8 cellular contexts compared by ENCODE assay signal in genomic region chr1:183915634-183916510, GRCh38.
DNase-seq lines count a peak whose midpoint lies in the region; ATAC-seq and TF ChIP-seq lines count a peak whose summit lies in the region.

No MANE protein-coding gene starts in this region.

- no peaks in the 10 kb centered on the region for H3K27me3 ChIP-seq in lung (ENCODE audit: control insufficient read depth, insufficient read depth)

- in situ Hi-C loops in ACHN (cut with HindIII; ENCODE audit: low pct_ligation_motif_present, low pct_unique_long_range_greater_than_20kb, low sequenced_read_pairs): loop anchor here (25.0 kb wide), 1 partner anchor 254 kb away; the partner anchor contains the start of gene APOBEC4

- peak overlapping the region; percentile 83 to 88 for H3K27ac ChIP-seq in lung (ENCODE audit: low read depth in 1 of 2, low read length in 1 of 2)

- no peak overlapping the region for H3K4me3 ChIP-seq in lung

- no peaks in the 10 kb centered on the region for H3K9me3 ChIP-seq in lung (ENCODE audit: control insufficient read depth in 2 of 2, insufficient read depth in 1 of 2, low read length in 1 of 2)

- ATAC-seq in GM18868 (IDR thresholded peaks at IDR 0.05; ENCODE audit: unreplicated experiment) (peak; percentile 36), HG03565 (IDR thresholded peaks at IDR 0.05; ENCODE audit: unreplicated experiment) (peak; percentile 39), lung (ENCODE audit: insufficient read depth, low FRiP score) (peak; percentile 85)

- TF ChIP-seq CTCF in lung (IDR thresholded peaks at IDR 0.05; ENCODE audit: control extremely low read depth, extremely low read depth): peak; percentile 87

- 17 to 18% methylated on average over 9 of the region's 9 CpGs for WGBS in lung, 2 donors

- peaks cover 0 to 4% of the 10 kb centered on the region in 2 donors for H3K4me1 ChIP-seq in lung (ENCODE audit: control insufficient read depth in 2 of 2, insufficient read depth in 2 of 2, low read length in 2 of 2)

- DNase-seq in ACHN: peak; percentile 97
- DNase-seq in NCI-H774 (lab: John Stamatoyannopoulos, UW): peak; percentile 81
- peak; percentile 67 to 76 for DNase-seq in activated CD4-positive, alpha-beta T cell treated with anti-CD3 and anti-CD28 coated beads, Interleukin-2, amount 50 U/mL, for 48 hours
- DNase-seq in dermis microvascular lymphatic vessel endothelial cell (ENCODE audit: low read depth in 2 of 2): peak; percentile 88 to 96
- peak; percentile 78 for DNase-seq in lung (ENCODE audit: low spot score)
- peak; percentile 13 to 62 (median 33) for DNase-seq in stimulated activated CD4-positive, alpha-beta T cell treated with anti-CD3 and anti-CD28 coated beads, TNF-alpha, amount 100 ng/mL, for 4 hours (ENCODE audit: low read depth in 3 of 3)

- peaks cover 16 to 18% of the 10 kb centered on the region in 2 donors for H3K36me3 ChIP-seq in lung (ENCODE audit: control insufficient read depth in 2 of 2, insufficient read depth in 2 of 2, low read length in 2 of 2)

Comparison
In these comparisons a context has a peak if more than half of its experiments do, and no peak if none do; other contexts are left out.
1. DNase-seq: peak in every context shown above with its lines; median percentile 97 in ACHN; 92 in dermis microvascular lymphatic vessel endothelial cell; 81 in NCI-H774; 78 in lung; 72 in activated CD4-positive, alpha-beta T cell treated with anti-CD3 and anti-CD28 coated beads, Interleukin-2, amount 50 U/mL, for 48 hours; 33 in stimulated activated CD4-positive, alpha-beta T cell treated with anti-CD3 and anti-CD28 coated beads, TNF-alpha, amount 100 ng/mL, for 4 hours.